ENCODE assay signal across 11 cellular contexts in the genomic region with DNA sequence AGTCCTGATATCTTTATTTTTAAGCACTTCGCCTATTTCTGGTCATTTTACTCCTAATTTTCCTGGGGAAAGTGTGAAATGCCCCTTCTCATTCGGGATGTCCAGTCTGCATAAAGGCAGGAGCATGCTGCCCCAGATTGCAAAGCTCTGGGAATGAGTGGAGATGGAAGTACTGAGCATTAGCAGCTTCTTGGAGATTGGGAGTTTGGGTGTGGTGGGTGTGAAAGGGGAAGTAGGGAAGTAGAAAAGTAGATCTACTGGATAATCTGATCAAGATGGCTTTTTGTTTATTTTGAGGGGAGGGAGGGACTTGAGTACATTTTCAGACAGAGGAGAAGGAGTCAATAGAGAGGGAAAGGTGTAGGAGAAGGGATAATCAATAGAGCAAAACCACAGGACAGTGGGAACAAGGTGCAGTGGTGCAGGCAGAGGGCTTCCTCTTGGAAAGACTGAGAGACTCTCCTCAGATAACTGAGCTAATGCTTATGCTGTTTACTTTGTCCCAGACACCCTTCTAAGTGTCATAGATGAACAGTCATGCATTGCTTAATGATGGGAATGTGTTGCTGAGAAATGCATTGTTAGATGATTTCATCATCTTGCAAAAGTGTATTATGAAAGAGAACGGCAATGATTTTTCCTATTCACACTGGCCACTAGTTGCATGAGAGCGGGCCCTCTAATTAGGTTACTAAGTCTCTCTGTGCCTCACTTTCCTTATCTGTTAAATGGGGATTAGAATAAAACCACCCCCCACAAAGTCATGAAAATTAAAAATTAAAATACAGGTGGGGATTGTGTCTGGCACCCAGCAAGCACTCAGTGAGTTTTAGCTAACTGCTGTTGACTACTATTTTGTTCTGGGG. TPM values are rescaled to one million over a fixed set of nuclear protein-coding genes. Genes with fewer than 3 reads are reported as not detected.
DNase-seq lines count a peak whose midpoint lies in the region; ATAC-seq, FAIRE-seq and TF ChIP-seq lines count a peak whose summit lies in the region.
"Had no signal": no experiment of that assay in that cellular context is flagged by ENCODE, and none has a peak within 500 bp of the region (broad histone marks: within the 10 kb centered on the region; RNA-seq: fewer than 3 reads in every experiment).

No MANE protein-coding gene starts in this region.

- TF ChIP-seq EP300 in HepG2 (IDR thresholded peaks at IDR 0.05; ENCODE audit: low read depth in 2 of 2, low read length in 2 of 2) (no peak), HepG2 (CRISPR knock-in tag; IDR thresholded peaks at IDR 0.05; ENCODE audit: borderline replicate concordance) (no peak)

- 49% methylated on average over 4 of the region's 4 CpGs for WGBS in mammary epithelial cell (ENCODE audit: low coverage, missing lambda C conversion rate)
- WGBS in HepG2 (ENCODE audit: low lambda C conversion rate) = 97% methylated on average over 4 of the region's 4 CpGs

- TF ChIP-seq RAD21 in HepG2 (CRISPR knock-in tag; IDR thresholded peaks at IDR 0.05) = no peak

- H3K27me3 ChIP-seq in ACC112 (ENCODE audit: insufficient read depth, low read length) = no peaks in the 10 kb centered on the region
- H3K27me3 ChIP-seq in mammary epithelial cell (ENCODE audit: insufficient read depth, low read length) = no peaks in the 10 kb centered on the region
- no peaks in the 10 kb centered on the region for H3K27me3 ChIP-seq in HepG2 (ENCODE audit: control insufficient read depth in 1 of 2, insufficient read depth in 2 of 2, low read length in 2 of 2)
- H3K27me3 ChIP-seq: upper lobe of left lung had no signal

- peak; percentile 61 for ATAC-seq in HepG2
- no peak for ATAC-seq in GM19023 (IDR thresholded peaks at IDR 0.05; ENCODE audit: unreplicated experiment)

- H3K4me3 ChIP-seq in ACC112 (ENCODE audit: low read depth, low read length) (no peak overlapping the region), mammary epithelial cell (replicated peaks in 1 of 3; ENCODE audit: insufficient read depth in 1 of 3, low read depth in 2 of 3, low read length in 3 of 3) (no peak overlapping the region), HepG2 (replicated peaks in 1 of 3; ENCODE audit: insufficient read depth in 1 of 3, low read depth in 2 of 3, low read length in 3 of 3) (no peak overlapping the region)
- H3K4me3 ChIP-seq: upper lobe of left lung had no signal

- CTCF ChIA-PET in mammary epithelial cell (lab: Charles Lee; ENCODE audit: low non-redundant PET) = interaction anchor here (0.6 to 1.0 kb wide), 2 partner anchors 62 to 235 kb away, joined by 5 read pairs; no protein-coding TSS in a partner anchor
- CTCF ChIA-PET in HepG2 (lab: Yijun Ruan, JAX; ENCODE audit: low intra/inter-chr PET ratio, low total read pairs) = no interaction called here

- H4K20me1 ChIP-seq in mammary epithelial cell (ENCODE audit: insufficient read depth, low read length) = no peaks in the 10 kb centered on the region
- H4K20me1 ChIP-seq in HepG2 (ENCODE audit: insufficient read depth, low read length) = no peaks in the 10 kb centered on the region

- H3K36me3 ChIP-seq in ACC112 (ENCODE audit: insufficient read depth, low read length) (peaks cover 19% of the 10 kb centered on the region; the same call in 1 of the 2 replicates), mammary epithelial cell (ENCODE audit: insufficient read depth, low read length) (peaks cover 9% of the 10 kb centered on the region), HepG2 (replicated peaks in 1 of 2; ENCODE audit: control insufficient read depth in 1 of 2, insufficient read depth in 2 of 2, low read length in 2 of 2) (peaks cover 0 to 10% of the 10 kb centered on the region in 2 experiments; a peak in 2 of 5 replicates)
- H3K36me3 ChIP-seq: upper lobe of left lung had no signal

- H3K9me3 ChIP-seq in mammary epithelial cell (replicated peaks; ENCODE audit: insufficient read depth, low read length) (no peaks in the 10 kb centered on the region), HepG2 (ENCODE audit: low read length) (no peaks in the 10 kb centered on the region)
- H3K9me3 ChIP-seq: upper lobe of left lung had no signal

- BruUV-seq in mammary epithelial cell (replicated peaks; lab: Mats Ljungman, UMichigan) (TSS peak; percentile 96), HepG2 (replicated peaks; lab: Mats Ljungman, UMichigan) (no TSS peak)

- peaks cover 41% of the 10 kb centered on the region for H3K4me1 ChIP-seq in ACC112 (ENCODE audit: control insufficient read depth, insufficient read depth, low read length, unreplicated experiment)
- peaks cover 37% of the 10 kb centered on the region for H3K4me1 ChIP-seq in mammary epithelial cell (ENCODE audit: insufficient read depth, low read length)
- H3K4me1 ChIP-seq in HepG2 (ENCODE audit: insufficient read depth, low read length) = peaks cover 23% of the 10 kb centered on the region

- in situ Hi-C loops in mammary epithelial cell (cut with MboI; ENCODE audit: low sequenced_read_pairs in 2 of 2) = no loop called here
- in situ Hi-C loops in HepG2 (cut with HindIII; ENCODE audit: extremely low pct_ligation_motif_present, low pct_unique_long_range_greater_than_20kb) = no loop called here

- POLR2A ChIA-PET in HepG2 (lab: Yijun Ruan, JAX) = no interaction called here

- H3K9ac ChIP-seq in mammary epithelial cell (ENCODE audit: insufficient read depth, low read length) = peak overlapping the region; percentile 65
- H3K9ac ChIP-seq in HepG2 (ENCODE audit: insufficient read depth, low read depth, low read length) = no peak overlapping the region

- peak overlapping the region; percentile 56 for H3K4me2 ChIP-seq in mammary epithelial cell (ENCODE audit: insufficient read depth, low read depth, low read length)
- H3K4me2 ChIP-seq in HepG2 (ENCODE audit: low read depth, low read length) = no peak overlapping the region

- DNase-seq in LHCN-M2 (ENCODE audit: low read depth) (peak; percentile 89), mammary epithelial cell (peak; percentile 89), HepG2 (ENCODE audit: low spot score) (peak; percentile 38), NCI-H146 treated with DMSO at 0.1 percent for 48 hours (lab: John Stamatoyannopoulos, UW; ENCODE audit: unreplicated experiment) (no peak), DMS153 treated with DMSO at 0.1 percent for 48 hours (lab: John Stamatoyannopoulos, UW; ENCODE audit: unreplicated experiment) (no peak)
- DNase-seq in stimulated activated CD4-positive, alpha-beta T cell treated with anti-CD3 and anti-CD28 coated beads, Interleukin-4, amount 100 ng/mL, for 1 hour = no peak
- DNase-seq: CD4-positive, alpha-beta memory T cell; upper lobe of left lung had no signal

- FAIRE-seq in HepG2 (lab: Jason Lieb, UNC) = no peak
- FAIRE-seq: colon had no signal

- H2AFZ ChIP-seq in ACC112 (ENCODE audit: low read length, unreplicated experiment) (no peak overlapping the region), mammary epithelial cell (ENCODE audit: low read depth, low read length) (no peak overlapping the region), HepG2 (ENCODE audit: low read length) (no peak overlapping the region)

- dilution Hi-C loops in mammary epithelial cell (cut with HindIII; ENCODE audit: low sequenced_read_pairs) = no loop called here

- H3K79me2 ChIP-seq in ACC112 (ENCODE audit: control insufficient read depth, insufficient read depth, low read length, unreplicated experiment) (peaks cover 47% of the 10 kb centered on the region), mammary epithelial cell (ENCODE audit: insufficient read depth, low read length) (peaks cover 83% of the 10 kb centered on the region), HepG2 (ENCODE audit: insufficient read depth, low read length) (no peaks in the 10 kb centered on the region)

- TF ChIP-seq CTCF in mammary epithelial cell (conservative IDR thresholded peaks at IDR 0.05 in 1 of 2, IDR thresholded peaks at IDR 0.05 in 1 of 2; ENCODE audit: extremely low read depth in 1 of 2, insufficient read depth in 1 of 2, low read depth in 1 of 2, low read length in 2 of 2) = peak; percentile 26 to 51
- no peak for TF ChIP-seq CTCF in HepG2 (CRISPR knock-in tag; IDR thresholded peaks at IDR 0.05)

- TF ChIP-seq POLR2A in HepG2 (IDR thresholded peaks at IDR 0.05; ENCODE audit: insufficient read depth in 1 of 2, low read depth in 2 of 2, low read length in 2 of 2) = no peak

- peak overlapping the region; percentile 88 for H3K27ac ChIP-seq in ACC112 (ENCODE audit: low read depth, low read length)
- peak overlapping the region; percentile 85 for H3K27ac ChIP-seq in mammary epithelial cell (ENCODE audit: insufficient read depth, low read depth, low read length)
- H3K27ac ChIP-seq in HepG2 (ENCODE audit: extremely low read length, insufficient read depth, low read length) = no peak overlapping the region
- H3K27ac ChIP-seq: upper lobe of left lung had no signal

- intact Hi-C loops in mammary epithelial cell (cut with micrococcal nuclease) = loop anchor here (1.0 to 5.0 kb wide), 3 partner anchors 19 to 167 kb away; no protein-coding TSS in a partner anchor
- intact Hi-C loops in HepG2 (cut with micrococcal nuclease; ENCODE audit: unreplicated experiment) = loop anchor here (5.0 kb wide), 1 partner anchor 42 kb away; no protein-coding TSS in a partner anchor

RNA-seq across cellular contexts. Expression of a gene that starts 45.5 kb away (rescaled TPM):
- total RNA-seq in LHCN-M2 (2014; rRNA removed) (21.7 and 23.7 TPM in 2 replicates), mammary epithelial cell (100 to 1,000 TPM in 1 of 2 donors, 10 to 100 TPM in 1; 95.5 to 153 TPM), HepG2 (2016; rRNA removed; fragmentation: Illumina TruSeq; extraction: Trizol) (21.5 and 23.6 TPM in 2 replicates)
- polyA plus RNA-seq in LHCN-M2 (2012) = 10.2 TPM
- polyA plus RNA-seq in mammary epithelial cell (21.1 TPM), HepG2 (2011; rRNA removed) (8.4 and 8.7 TPM in 2 replicates)
- 55.5 TPM for polyA minus RNA-seq in mammary epithelial cell
- total RNA-seq in HepG2 (2016; cell fraction: cytosol; rRNA removed; fragmentation: Illumina TruSeq; extraction: Trizol; ENCODE audit: low read depth) = 6.9 and 8.0 TPM in 2 replicates
- 21.0 and 22.1 TPM in 2 replicates for total RNA-seq in HepG2 (2016; cell fraction: insoluble cytoplasmic fraction; rRNA removed; fragmentation: Illumina TruSeq; extraction: Trizol)
- total RNA-seq in HepG2 (2016; cell fraction: membrane; rRNA removed; fragmentation: Illumina TruSeq; extraction: Trizol) = 7.5 and 8.6 TPM in 2 replicates
- 47.1 and 49.2 TPM in 2 replicates for total RNA-seq in HepG2 (2016; cell fraction: nucleus; rRNA removed; fragmentation: Illumina TruSeq; extraction: Trizol)
- 4.0 and 4.6 TPM in 2 replicates for polyA plus RNA-seq in HepG2 (2011; cell fraction: cytosol; rRNA removed)
- 16.3 and 16.8 TPM in 2 replicates for polyA plus RNA-seq in HepG2 (2011; cell fraction: nucleus; rRNA removed)
- polyA plus RNA-seq in HepG2 (2012) = 8.4 and 12.0 TPM in 2 replicates
- polyA plus RNA-seq in HepG2 (2016; cell fraction: cytosol; fragmentation: Illumina TruSeq; extraction: Trizol; ENCODE audit: low read depth) = 0.75 and 0.92 TPM in 2 replicates
- 17.4 and 18.0 TPM in 2 replicates for polyA plus RNA-seq in HepG2 (2016; cell fraction: insoluble cytoplasmic fraction; fragmentation: Illumina TruSeq; extraction: Trizol; ENCODE audit: low read depth)
- polyA plus RNA-seq in HepG2 (2016; cell fraction: membrane; fragmentation: Illumina TruSeq; extraction: Trizol; ENCODE audit: low read depth) = 2.9 and 3.1 TPM in 2 replicates
- 34.5 and 36.8 TPM in 2 replicates for polyA plus RNA-seq in HepG2 (2016; cell fraction: nucleus; fragmentation: Illumina TruSeq; extraction: Trizol; ENCODE audit: insufficient read depth, low read depth)
- polyA minus RNA-seq in HepG2 (2011; rRNA and poly(A)+ RNA removed; ENCODE audit: low replicate concordance) = 27.7 and 69.1 TPM in 2 replicates
- 12.6 and 13.0 TPM in 2 replicates for polyA minus RNA-seq in HepG2 (2011; cell fraction: cytosol; rRNA and poly(A)+ RNA removed)
- polyA minus RNA-seq in HepG2 (2011; cell fraction: nucleus; rRNA and poly(A)+ RNA removed) = 99.5 and 104 TPM in 2 replicates

Comparison
In these comparisons a context has a peak if more than half of its experiments do, and no peak if none do; other contexts are left out.
1. DNase-seq: peak in LHCN-M2 (single experiment), mammary epithelial cell (single experiment) and HepG2 (single experiment); none in NCI-H146 treated with DMSO at 0.1 percent for 48 hours (single experiment), DMS153 treated with DMSO at 0.1 percent for 48 hours (single experiment) and stimulated activated CD4-positive, alpha-beta T cell treated with anti-CD3 and anti-CD28 coated beads, Interleukin-4, amount 100 ng/mL, for 1 hour (single experiment).